Comparison of ENCODE assay signal across 1 cellular context in the genomic region with DNA sequence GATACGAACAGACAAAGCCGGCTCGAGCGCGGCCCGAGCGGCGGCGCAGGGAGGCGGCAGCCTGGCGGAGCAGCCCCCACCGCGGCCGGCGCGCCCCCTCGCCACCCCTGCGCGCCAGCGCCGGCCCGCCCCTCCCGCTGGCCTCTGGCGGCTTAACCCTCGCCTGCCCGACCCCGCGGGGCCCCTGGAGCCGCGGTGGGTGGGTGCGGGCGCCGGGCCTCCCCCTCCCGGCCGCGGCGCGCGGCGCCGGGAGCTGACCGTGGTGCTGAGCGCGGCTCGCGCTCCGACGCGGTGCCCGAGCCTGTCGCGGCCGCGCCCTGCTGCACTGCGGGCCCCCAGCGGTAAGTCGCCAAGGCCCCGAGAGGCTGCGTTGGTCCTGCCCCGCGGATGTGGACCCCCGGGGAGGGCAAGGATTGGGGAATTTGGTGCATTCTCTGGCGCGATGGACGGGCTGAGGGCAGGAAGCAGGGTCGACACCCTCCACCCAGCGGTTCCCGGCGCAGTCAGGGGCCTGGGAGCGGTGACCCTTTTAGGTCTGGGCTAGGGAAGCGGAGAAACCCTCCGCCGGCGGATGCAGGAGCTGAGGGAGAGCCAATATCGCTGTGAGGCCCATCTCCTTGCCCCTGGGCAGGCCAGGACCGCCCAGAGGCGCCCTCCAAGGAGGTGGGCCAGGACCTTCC.
TF ChIP-seq lines count a peak whose summit lies in the region.

No MANE protein-coding gene starts in this region.

TF ChIP-seq in HepG2, 621 proteins besides CTCF, POLR2A, EP300 and RAD21 (continued from another document and continues in another):
- TF ChIP-seq, protein P1, sequence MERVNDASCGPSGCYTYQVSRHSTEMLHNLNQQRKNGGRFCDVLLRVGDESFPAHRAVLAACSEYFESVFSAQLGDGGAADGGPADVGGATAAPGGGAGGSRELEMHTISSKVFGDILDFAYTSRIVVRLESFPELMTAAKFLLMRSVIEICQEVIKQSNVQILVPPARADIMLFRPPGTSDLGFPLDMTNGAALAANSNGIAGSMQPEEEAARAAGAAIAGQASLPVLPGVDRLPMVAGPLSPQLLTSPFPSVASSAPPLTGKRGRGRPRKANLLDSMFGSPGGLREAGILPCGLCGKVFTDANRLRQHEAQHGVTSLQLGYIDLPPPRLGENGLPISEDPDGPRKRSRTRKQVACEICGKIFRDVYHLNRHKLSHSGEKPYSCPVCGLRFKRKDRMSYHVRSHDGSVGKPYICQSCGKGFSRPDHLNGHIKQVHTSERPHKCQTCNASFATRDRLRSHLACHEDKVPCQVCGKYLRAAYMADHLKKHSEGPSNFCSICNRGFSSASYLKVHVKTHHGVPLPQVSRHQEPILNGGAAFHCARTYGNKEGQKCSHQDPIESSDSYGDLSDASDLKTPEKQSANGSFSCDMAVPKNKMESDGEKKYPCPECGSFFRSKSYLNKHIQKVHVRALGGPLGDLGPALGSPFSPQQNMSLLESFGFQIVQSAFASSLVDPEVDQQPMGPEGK (CRISPR knock-in tag; IDR thresholded peaks at IDR 0.05), result 0 out of 2 replicates have a peak, but pooled peaks have one; percentile 10
- TF ChIP-seq KLF6 (CRISPR knock-in tag; IDR thresholded peaks at IDR 0.05) (0 out of 2 replicates have a peak, but pooled peaks have one; percentile 47), ZFP62 (CRISPR knock-in tag; IDR thresholded peaks at IDR 0.05) (no peak), SMARCC2 (IDR thresholded peaks at IDR 0.05) (no peak), MEIS2 (CRISPR knock-in tag; IDR thresholded peaks at IDR 0.05) (peak; percentile 77), ZNF746 (CRISPR knock-in tag; IDR thresholded peaks at IDR 0.05) (no peak), MBNL3 (CRISPR knock-in tag; conservative IDR thresholded peaks at IDR 0.05) (no peak), RARG (CRISPR knock-in tag; IDR thresholded peaks at IDR 0.05; ENCODE audit: low read depth) (no peak), ZNF589 (CRISPR knock-in tag; conservative IDR thresholded peaks at IDR 0.05) (no peak), ZNF142 (CRISPR knock-in tag; IDR thresholded peaks at IDR 0.05) (no peak), SIX1 (CRISPR knock-in tag; IDR thresholded peaks at IDR 0.05; ENCODE audit: borderline replicate concordance) (no peak), IKZF1 (IDR thresholded peaks at IDR 0.05) (no peak), ZNF329 (CRISPR knock-in tag; IDR thresholded peaks at IDR 0.05; ENCODE audit: low read depth) (0 out of 2 replicates have a peak, but pooled peaks have one; percentile 37), ZNF207 (IDR thresholded peaks at IDR 0.05; ENCODE audit: borderline replicate concordance) (no peak), HDAC2 (CRISPR knock-in tag; IDR thresholded peaks at IDR 0.05) (no peak), ZNF550 (CRISPR knock-in tag; IDR thresholded peaks at IDR 0.05; ENCODE audit: borderline replicate concordance) (no peak), KLF16 (CRISPR knock-in tag; IDR thresholded peaks at IDR 0.05) (no peak), ZSCAN12 (CRISPR knock-in tag; IDR thresholded peaks at IDR 0.05) (no peak), NFIC (IDR thresholded peaks at IDR 0.05; ENCODE audit: low read length) (no peak), AGO1 (IDR thresholded peaks at IDR 0.05; ENCODE audit: low read depth, low read length, poor library complexity, severe bottlenecking) (no peak), MYPOP (CRISPR knock-in tag; IDR thresholded peaks at IDR 0.05) (no peak), ZMYM3 (CRISPR knock-in tag; IDR thresholded peaks at IDR 0.05) (no peak), GATAD1 (CRISPR knock-in tag; IDR thresholded peaks at IDR 0.05) (no peak), NFKBIZ (CRISPR knock-in tag; IDR thresholded peaks at IDR 0.05) (no peak), EEA1 (CRISPR knock-in tag; IDR thresholded peaks at IDR 0.05; ENCODE audit: borderline replicate concordance) (no peak; the same call in 1 of the 2 replicates), TFDP1 (CRISPR knock-in tag; IDR thresholded peaks at IDR 0.05; ENCODE audit: borderline replicate concordance) (peak; percentile 21; the same call in 1 of the 2 replicates), ZNF552 (CRISPR knock-in tag; IDR thresholded peaks at IDR 0.05; ENCODE audit: borderline replicate concordance) (no peak), E2F2 (CRISPR knock-in tag; IDR thresholded peaks at IDR 0.05; ENCODE audit: borderline replicate concordance) (no peak), SMARCE1 (IDR thresholded peaks at IDR 0.05; ENCODE audit: borderline replicate concordance) (no peak), FOSL2 (CRISPR knock-in tag; IDR thresholded peaks at IDR 0.05) (no peak), ZC3H4 (CRISPR knock-in tag; IDR thresholded peaks at IDR 0.05; ENCODE audit: borderline replicate concordance) (no peak), ZNF577 (CRISPR knock-in tag; IDR thresholded peaks at IDR 0.05; ENCODE audit: borderline replicate concordance, low read depth) (no peak), RELA (CRISPR knock-in tag; IDR thresholded peaks at IDR 0.05) (0 out of 2 replicates have a peak, but pooled peaks have one; percentile 52), PHB2 (IDR thresholded peaks at IDR 0.05; ENCODE audit: partially characterized antibody) (no peak)
- TF ChIP-seq, protein P2, sequence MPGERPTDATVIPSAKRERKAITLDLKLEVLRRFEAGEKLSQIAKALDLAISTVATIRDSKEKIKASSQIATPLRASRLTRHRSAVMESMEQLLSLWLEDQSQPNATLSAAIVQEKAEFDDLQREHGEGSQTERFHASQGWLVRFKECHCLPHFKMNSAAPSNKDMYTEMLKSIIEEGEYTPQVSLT (CRISPR knock-in tag; IDR thresholded peaks at IDR 0.05; ENCODE audit: borderline replicate concordance, low read depth), result no peak
- TF ChIP-seq, protein P3, sequence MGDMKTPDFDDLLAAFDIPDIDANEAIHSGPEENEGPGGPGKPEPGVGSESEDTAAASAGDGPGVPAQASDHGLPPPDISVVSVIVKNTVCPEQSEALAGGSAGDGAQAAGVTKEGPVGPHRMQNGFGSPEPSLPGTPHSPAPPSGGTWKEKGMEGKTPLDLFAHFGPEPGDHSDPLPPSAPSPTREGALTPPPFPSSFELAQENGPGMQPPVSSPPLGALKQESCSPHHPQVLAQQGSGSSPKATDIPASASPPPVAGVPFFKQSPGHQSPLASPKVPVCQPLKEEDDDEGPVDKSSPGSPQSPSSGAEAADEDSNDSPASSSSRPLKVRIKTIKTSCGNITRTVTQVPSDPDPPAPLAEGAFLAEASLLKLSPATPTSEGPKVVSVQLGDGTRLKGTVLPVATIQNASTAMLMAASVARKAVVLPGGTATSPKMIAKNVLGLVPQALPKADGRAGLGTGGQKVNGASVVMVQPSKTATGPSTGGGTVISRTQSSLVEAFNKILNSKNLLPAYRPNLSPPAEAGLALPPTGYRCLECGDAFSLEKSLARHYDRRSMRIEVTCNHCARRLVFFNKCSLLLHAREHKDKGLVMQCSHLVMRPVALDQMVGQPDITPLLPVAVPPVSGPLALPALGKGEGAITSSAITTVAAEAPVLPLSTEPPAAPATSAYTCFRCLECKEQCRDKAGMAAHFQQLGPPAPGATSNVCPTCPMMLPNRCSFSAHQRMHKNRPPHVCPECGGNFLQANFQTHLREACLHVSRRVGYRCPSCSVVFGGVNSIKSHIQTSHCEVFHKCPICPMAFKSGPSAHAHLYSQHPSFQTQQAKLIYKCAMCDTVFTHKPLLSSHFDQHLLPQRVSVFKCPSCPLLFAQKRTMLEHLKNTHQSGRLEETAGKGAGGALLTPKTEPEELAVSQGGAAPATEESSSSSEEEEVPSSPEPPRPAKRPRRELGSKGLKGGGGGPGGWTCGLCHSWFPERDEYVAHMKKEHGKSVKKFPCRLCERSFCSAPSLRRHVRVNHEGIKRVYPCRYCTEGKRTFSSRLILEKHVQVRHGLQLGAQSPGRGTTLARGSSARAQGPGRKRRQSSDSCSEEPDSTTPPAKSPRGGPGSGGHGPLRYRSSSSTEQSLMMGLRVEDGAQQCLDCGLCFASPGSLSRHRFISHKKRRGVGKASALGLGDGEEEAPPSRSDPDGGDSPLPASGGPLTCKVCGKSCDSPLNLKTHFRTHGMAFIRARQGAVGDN (CRISPR knock-in tag; IDR thresholded peaks at IDR 0.05), result peak; percentile 19; the same call in 1 of the 2 replicates
- TF ChIP-seq, protein P4, sequence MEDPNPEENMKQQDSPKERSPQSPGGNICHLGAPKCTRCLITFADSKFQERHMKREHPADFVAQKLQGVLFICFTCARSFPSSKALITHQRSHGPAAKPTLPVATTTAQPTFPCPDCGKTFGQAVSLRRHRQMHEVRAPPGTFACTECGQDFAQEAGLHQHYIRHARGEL (CRISPR knock-in tag; IDR thresholded peaks at IDR 0.05), result no peak
- TF ChIP-seq, protein P5, sequence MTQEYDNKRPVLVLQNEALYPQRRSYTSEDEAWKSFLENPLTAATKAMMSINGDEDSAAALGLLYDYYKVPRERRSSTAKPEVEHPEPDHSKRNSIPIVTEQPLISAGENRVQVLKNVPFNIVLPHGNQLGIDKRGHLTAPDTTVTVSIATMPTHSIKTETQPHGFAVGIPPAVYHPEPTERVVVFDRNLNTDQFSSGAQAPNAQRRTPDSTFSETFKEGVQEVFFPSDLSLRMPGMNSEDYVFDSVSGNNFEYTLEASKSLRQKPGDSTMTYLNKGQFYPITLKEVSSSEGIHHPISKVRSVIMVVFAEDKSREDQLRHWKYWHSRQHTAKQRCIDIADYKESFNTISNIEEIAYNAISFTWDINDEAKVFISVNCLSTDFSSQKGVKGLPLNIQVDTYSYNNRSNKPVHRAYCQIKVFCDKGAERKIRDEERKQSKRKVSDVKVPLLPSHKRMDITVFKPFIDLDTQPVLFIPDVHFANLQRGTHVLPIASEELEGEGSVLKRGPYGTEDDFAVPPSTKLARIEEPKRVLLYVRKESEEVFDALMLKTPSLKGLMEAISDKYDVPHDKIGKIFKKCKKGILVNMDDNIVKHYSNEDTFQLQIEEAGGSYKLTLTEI (CRISPR knock-in tag; conservative IDR thresholded peaks at IDR 0.05), result no peak
